1 cellular context compared by ENCODE assay signal in genomic region chr19:45822716-45823115, GRCh38.
TF ChIP-seq lines count a peak whose summit lies in the region.

No MANE protein-coding gene starts in this region.

TF ChIP-seq in IMR-90, 13 proteins besides CTCF, POLR2A, EP300 and RAD21:
- TF ChIP-seq MXI1 (IDR thresholded peaks at IDR 0.05; ENCODE audit: borderline replicate concordance, low read depth, low read length) (no peak), SMC3 (IDR thresholded peaks at IDR 0.05; ENCODE audit: low read depth, low read length) (no peak), NFE2L2 (IDR thresholded peaks at IDR 0.05; ENCODE audit: low read depth, low read length) (no peak), RFX5 (IDR thresholded peaks at IDR 0.05; ENCODE audit: low read depth, low read length) (no peak), ELK1 (IDR thresholded peaks at IDR 0.05; ENCODE audit: borderline replicate concordance, low read depth, low read length) (no peak), CEBPB (IDR thresholded peaks at IDR 0.05; ENCODE audit: low read depth, low read length) (no peak), CHD1 (IDR thresholded peaks at IDR 0.05; ENCODE audit: low read depth, low read length) (no peak), BHLHE40 (IDR thresholded peaks at IDR 0.05; ENCODE audit: low read depth, low read length) (no peak), MAFK (IDR thresholded peaks at IDR 0.05; ENCODE audit: low read depth, low read length) (no peak), FOS (IDR thresholded peaks at IDR 0.05; ENCODE audit: low read depth, low read length) (no peak), USF2 (IDR thresholded peaks at IDR 0.05; ENCODE audit: low read depth, low read length) (no peak), MAZ (IDR thresholded peaks at IDR 0.05; ENCODE audit: borderline replicate concordance, low read depth, low read length) (no peak), RCOR1 (IDR thresholded peaks at IDR 0.05; ENCODE audit: insufficient replicate concordance, low read length) (no peak)
